12 cellular contexts compared by ENCODE assay signal in the genomic region with DNA sequence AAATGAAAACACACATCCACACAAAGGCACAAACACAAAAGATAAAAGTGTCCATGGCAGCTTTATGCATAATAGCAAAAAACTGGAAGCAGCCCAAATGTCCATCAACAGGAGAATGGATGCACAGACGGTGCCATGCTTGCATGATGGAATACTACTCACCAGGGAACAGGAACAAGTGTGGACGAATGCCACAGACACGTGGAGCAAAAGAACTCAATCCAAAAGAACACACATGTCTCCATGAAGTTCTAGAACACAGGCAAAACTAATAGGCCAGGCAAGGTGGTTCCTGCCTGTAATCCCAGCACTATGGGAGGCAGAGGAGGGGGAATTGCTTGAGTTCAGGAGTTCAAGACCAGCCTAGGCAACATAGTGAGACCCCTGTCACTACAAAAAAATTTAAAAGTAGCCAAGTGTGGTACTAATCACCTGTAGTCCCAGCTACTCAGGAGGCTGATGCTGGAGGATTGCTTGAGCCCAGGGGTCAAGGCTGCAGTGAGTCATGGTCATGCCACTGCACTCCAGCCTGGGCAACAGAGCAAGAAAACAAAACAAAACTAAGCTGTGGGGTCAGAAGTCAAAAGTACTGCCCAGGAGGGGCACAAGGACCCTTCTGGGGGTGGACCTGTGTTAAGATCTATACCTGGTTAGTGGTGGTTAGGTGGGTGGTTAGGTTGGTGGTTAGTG. TPM values are rescaled to one million over a fixed set of nuclear protein-coding genes. Genes with fewer than 3 reads are reported as not detected.
DNase-seq lines count a peak whose midpoint lies in the region; TF ChIP-seq lines count a peak whose summit lies in the region.
"Had no signal": no experiment of that assay in that cellular context is flagged by ENCODE, and none has a peak within 500 bp of the region (broad histone marks: within the 10 kb centered on the region; RNA-seq: fewer than 3 reads in every experiment).

No MANE protein-coding gene starts in this region.

- no peak overlapping the region for H2BK15ac ChIP-seq in mesenchymal stem cell (ENCODE audit: low read depth, poor library complexity, severe bottlenecking)

- H3K23ac ChIP-seq in mesenchymal stem cell (ENCODE audit: low read length in 2 of 2), result no peak overlapping the region

- no peak overlapping the region for H2BK5ac ChIP-seq in mesenchymal stem cell (ENCODE audit: low read depth, low read length, poor library complexity, severe bottlenecking)

- H3K9me3 ChIP-seq in MG63 (no peaks in the 10 kb centered on the region), mesenchymal stem cell (ENCODE audit: control insufficient read depth, low read length) (no peaks in the 10 kb centered on the region), BE2C (no peaks in the 10 kb centered on the region)
- H3K9me3 ChIP-seq: lower lobe of right lung had no signal

- no peak overlapping the region for H4K8ac ChIP-seq in mesenchymal stem cell (ENCODE audit: low read length)

- H3K4me3 ChIP-seq in MG63, result no peak overlapping the region
- H3K4me3 ChIP-seq in cardiac fibroblast (replicated peaks in 1 of 2; ENCODE audit: low read depth in 2 of 2, low read length in 2 of 2), result no peak overlapping the region
- H3K4me3 ChIP-seq in mesenchymal stem cell (ENCODE audit: insufficient read depth in 1 of 2, low read depth in 1 of 2, low read length in 2 of 2), result no peak overlapping the region
- H3K4me3 ChIP-seq in BE2C (ENCODE audit: low read depth, low read length), result no peak overlapping the region
- H3K4me3 ChIP-seq: lower lobe of right lung had no signal

- H3K36me3 ChIP-seq in MG63 (no peaks in the 10 kb centered on the region), mesenchymal stem cell (ENCODE audit: control insufficient read depth in 1 of 2, insufficient read depth in 2 of 2, low read depth in 1 of 2, low read length in 2 of 2) (no peaks in the 10 kb centered on the region), BE2C (no peaks in the 10 kb centered on the region)
- H3K36me3 ChIP-seq: lower lobe of right lung had no signal

- peak overlapping the region; percentile 21 for H3K9ac ChIP-seq in mesenchymal stem cell (ENCODE audit: low read length)

- H3K4ac ChIP-seq in mesenchymal stem cell (ENCODE audit: low read depth in 1 of 2, low read length in 2 of 2), result peak overlapping the region in 1 of 2 experiments; percentile 53

- H3K79me1 ChIP-seq in mesenchymal stem cell (replicated peaks; ENCODE audit: low read length, poor library complexity, severe bottlenecking), result no peaks in the 10 kb centered on the region

- 93% methylated on average over 2 of the region's 3 CpGs for WGBS in mesenchymal stem cell

- peak overlapping the region in 1 of 2 experiments; percentile 25 for H2BK12ac ChIP-seq in mesenchymal stem cell (ENCODE audit: low read length in 2 of 2)

- DNase-seq in HCEC 1CT (peak; percentile 70), MG63 (peak; percentile 65), cardiac fibroblast (ENCODE audit: low read depth in 2 of 2) (peak; percentile 32 to 47), mesenchymal stem cell (peak; percentile 68), cerebellar cortex (ENCODE audit: low spot score) (no peak), BE2C (no peak), NCI-H1694 treated with DMSO at 0.1 percent for 48 hours (lab: John Stamatoyannopoulos, UW) (no peak)
- DNase-seq: lower lobe of right lung; NCI-H345; occipital lobe; stimulated activated CD4-positive, alpha-beta T cell treated with anti-CD3 and anti-CD28 coated beads, Interleukin-12 subunit alpha, Interleukin-12 subunit beta, amount 100 ng/mL, for 4 hours; trophoblast cell had no signal

- H3K27ac ChIP-seq in mesenchymal stem cell (ENCODE audit: low read length, poor library complexity, severe bottlenecking), result no peak overlapping the region
- H3K27ac ChIP-seq: lower lobe of right lung had no signal

- H2AFZ ChIP-seq in mesenchymal stem cell (ENCODE audit: low read depth, low read length), result no peak overlapping the region

- H4K91ac ChIP-seq in mesenchymal stem cell (ENCODE audit: low read length), result peak overlapping the region; percentile 22

- no peak overlapping the region for H3K4me2 ChIP-seq in mesenchymal stem cell (ENCODE audit: low read length, poor library complexity, severe bottlenecking)

- H2BK120ac ChIP-seq in mesenchymal stem cell (ENCODE audit: low read depth, low read length), result no peak overlapping the region

- H3K14ac ChIP-seq in mesenchymal stem cell (ENCODE audit: low read length in 2 of 2), result no peak overlapping the region

- H3K27me3 ChIP-seq in MG63 (no peaks in the 10 kb centered on the region), mesenchymal stem cell (ENCODE audit: control insufficient read depth in 1 of 2, insufficient read depth in 1 of 2, low read length in 2 of 2) (no peaks in the 10 kb centered on the region), BE2C (no peaks in the 10 kb centered on the region)

- TF ChIP-seq CTCF in cardiac fibroblast (IDR thresholded peaks at IDR 0.05; ENCODE audit: low read depth, low read length) (no peak), BE2C (IDR thresholded peaks at IDR 0.05; ENCODE audit: low read depth, low read length) (no peak)

- peak overlapping the region; percentile 25 to 50 for H3K18ac ChIP-seq in mesenchymal stem cell (ENCODE audit: low read depth in 1 of 2, low read length in 2 of 2)

- H2AK5ac ChIP-seq in mesenchymal stem cell (ENCODE audit: low read length, severe bottlenecking), result no peak overlapping the region

- H3K4me1 ChIP-seq in mesenchymal stem cell (ENCODE audit: control insufficient read depth, insufficient read depth, low read depth, low read length) (peaks cover 28% of the 10 kb centered on the region), BE2C (no peaks in the 10 kb centered on the region)

RNA-seq across cellular contexts. Expression of gene TMEM119, which starts 7.3 kb away (rescaled TPM):
- total RNA-seq in MG63 (2014; rRNA removed; shearing (Covaris generic); ENCODE audit: low replicate concordance), result 24.2 and 31.2 TPM in 2 replicates
- 108 TPM for polyA plus RNA-seq in mesenchymal stem cell (2013, experiment 1 of 2)
- polyA plus RNA-seq in mesenchymal stem cell (2013, experiment 2 of 2), result 109 TPM
- 10.9 TPM for polyA plus RNA-seq in BE2C (2012; ENCODE audit: insufficient read depth, insufficient read length, low read depth)

RNA-seq across cellular contexts. Expression of gene SELPLG, which starts 28.5 kb away (rescaled TPM):
- 0.39 and 2.5 TPM in 2 replicates for total RNA-seq in MG63 (2014; rRNA removed; shearing (Covaris generic); ENCODE audit: low replicate concordance)
- 2.0 TPM for polyA plus RNA-seq in mesenchymal stem cell (2013, experiment 1 of 2)
- 2.2 TPM for polyA plus RNA-seq in mesenchymal stem cell (2013, experiment 2 of 2)
- 1.4 TPM for polyA plus RNA-seq in BE2C (2012; ENCODE audit: insufficient read depth, insufficient read length, low read depth)

RNA-seq across cellular contexts. Expression of gene ISCU, which starts 42.7 kb away (rescaled TPM):
- total RNA-seq in MG63 (2014; rRNA removed; shearing (Covaris generic); ENCODE audit: low replicate concordance), result 130 and 156 TPM in 2 replicates
- 128 TPM for polyA plus RNA-seq in mesenchymal stem cell (2013, experiment 1 of 2)
- 129 TPM for polyA plus RNA-seq in mesenchymal stem cell (2013, experiment 2 of 2)
- polyA plus RNA-seq in BE2C (2012; ENCODE audit: insufficient read depth, insufficient read length, low read depth), result 185 TPM

RNA-seq across cellular contexts. Expression of gene SART3, which starts 44.2 kb away (rescaled TPM):
- total RNA-seq in MG63 (2014; rRNA removed; shearing (Covaris generic); ENCODE audit: low replicate concordance), result 27.6 and 62.9 TPM in 2 replicates
- 15.8 TPM for polyA plus RNA-seq in mesenchymal stem cell (2013, experiment 1 of 2)
- 15.4 TPM for polyA plus RNA-seq in mesenchymal stem cell (2013, experiment 2 of 2)
- 117 TPM for polyA plus RNA-seq in BE2C (2012; ENCODE audit: insufficient read depth, insufficient read length, low read depth)

Comparison
In these comparisons a context has a peak if more than half of its experiments do, and no peak if none do; other contexts are left out.
1. DNase-seq: peak in HCEC 1CT (single experiment), MG63 (single experiment), cardiac fibroblast (2 of 2) and mesenchymal stem cell (single experiment); none in cerebellar cortex (single experiment), BE2C (single experiment) and NCI-H1694 treated with DMSO at 0.1 percent for 48 hours (single experiment).